ENCODE assay signal across 2 cellular contexts in the genomic region with DNA sequence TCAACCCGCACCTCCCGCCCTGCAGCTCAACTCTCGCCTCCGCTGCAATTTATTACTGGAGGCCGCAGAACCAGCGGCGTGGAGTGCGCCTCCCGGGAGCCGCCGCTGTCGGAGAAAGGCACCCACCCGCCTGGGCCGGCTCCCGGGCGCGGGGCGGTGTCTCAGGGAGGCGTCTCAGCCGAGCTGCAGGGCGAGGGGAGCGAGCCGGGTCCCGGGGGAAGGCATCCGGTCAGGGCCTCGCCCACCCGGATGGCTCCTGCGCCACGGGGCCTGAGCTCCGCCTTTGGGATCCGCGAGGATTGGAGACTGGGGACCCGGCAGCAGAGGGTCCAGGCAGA.
TF ChIP-seq lines count a peak whose summit lies in the region.

No MANE protein-coding gene starts in this region.

TF ChIP-seq in SK-N-SH, 30 proteins besides CTCF, POLR2A, EP300 and RAD21:
- no peak for TF ChIP-seq GABPA (IDR thresholded peaks at IDR 0.05; ENCODE audit: low read depth)

TF ChIP-seq in SK-N-SH treated with all-trans-retinoic acid at 6 μM for 48 hours, 23 proteins besides CTCF, POLR2A, EP300 and RAD21:
- TF ChIP-seq ZFP3 (CRISPR knock-in tag; IDR thresholded peaks at IDR 0.05), result no peak
- TF ChIP-seq, protein P1, sequence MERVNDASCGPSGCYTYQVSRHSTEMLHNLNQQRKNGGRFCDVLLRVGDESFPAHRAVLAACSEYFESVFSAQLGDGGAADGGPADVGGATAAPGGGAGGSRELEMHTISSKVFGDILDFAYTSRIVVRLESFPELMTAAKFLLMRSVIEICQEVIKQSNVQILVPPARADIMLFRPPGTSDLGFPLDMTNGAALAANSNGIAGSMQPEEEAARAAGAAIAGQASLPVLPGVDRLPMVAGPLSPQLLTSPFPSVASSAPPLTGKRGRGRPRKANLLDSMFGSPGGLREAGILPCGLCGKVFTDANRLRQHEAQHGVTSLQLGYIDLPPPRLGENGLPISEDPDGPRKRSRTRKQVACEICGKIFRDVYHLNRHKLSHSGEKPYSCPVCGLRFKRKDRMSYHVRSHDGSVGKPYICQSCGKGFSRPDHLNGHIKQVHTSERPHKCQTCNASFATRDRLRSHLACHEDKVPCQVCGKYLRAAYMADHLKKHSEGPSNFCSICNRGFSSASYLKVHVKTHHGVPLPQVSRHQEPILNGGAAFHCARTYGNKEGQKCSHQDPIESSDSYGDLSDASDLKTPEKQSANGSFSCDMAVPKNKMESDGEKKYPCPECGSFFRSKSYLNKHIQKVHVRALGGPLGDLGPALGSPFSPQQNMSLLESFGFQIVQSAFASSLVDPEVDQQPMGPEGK (CRISPR knock-in tag; IDR thresholded peaks at IDR 0.05; ENCODE audit: borderline replicate concordance), result no peak
- no peak for TF ChIP-seq CSDC2 (CRISPR knock-in tag; IDR thresholded peaks at IDR 0.05)
TF ChIP-seq in SK-N-SH treated with all-trans-retinoic acid at 6 μM for 48 hours: peak in this region for 0.
